Comparison of ENCODE assay signal across 1 cellular context in the genomic region with DNA sequence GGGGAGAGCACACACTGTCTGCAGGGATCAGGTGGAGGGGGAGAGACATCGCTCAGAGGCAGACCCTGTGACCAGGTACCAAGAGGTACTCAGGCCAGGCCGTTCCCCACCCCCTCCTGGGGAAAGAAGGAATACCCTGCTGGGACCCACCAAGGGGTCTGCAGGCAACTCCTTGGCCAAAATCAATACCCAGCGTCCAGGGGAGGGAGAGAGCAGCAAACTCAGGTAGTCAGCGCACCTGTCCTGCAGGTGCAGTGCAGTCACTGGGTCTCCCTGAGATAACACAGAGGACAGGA.
TF ChIP-seq lines count a peak whose summit lies in the region.

No MANE protein-coding gene starts in this region.

TF ChIP-seq in HepG2, 621 proteins besides CTCF, POLR2A, EP300 and RAD21 (continued from another document):
- TF ChIP-seq, protein P1, sequence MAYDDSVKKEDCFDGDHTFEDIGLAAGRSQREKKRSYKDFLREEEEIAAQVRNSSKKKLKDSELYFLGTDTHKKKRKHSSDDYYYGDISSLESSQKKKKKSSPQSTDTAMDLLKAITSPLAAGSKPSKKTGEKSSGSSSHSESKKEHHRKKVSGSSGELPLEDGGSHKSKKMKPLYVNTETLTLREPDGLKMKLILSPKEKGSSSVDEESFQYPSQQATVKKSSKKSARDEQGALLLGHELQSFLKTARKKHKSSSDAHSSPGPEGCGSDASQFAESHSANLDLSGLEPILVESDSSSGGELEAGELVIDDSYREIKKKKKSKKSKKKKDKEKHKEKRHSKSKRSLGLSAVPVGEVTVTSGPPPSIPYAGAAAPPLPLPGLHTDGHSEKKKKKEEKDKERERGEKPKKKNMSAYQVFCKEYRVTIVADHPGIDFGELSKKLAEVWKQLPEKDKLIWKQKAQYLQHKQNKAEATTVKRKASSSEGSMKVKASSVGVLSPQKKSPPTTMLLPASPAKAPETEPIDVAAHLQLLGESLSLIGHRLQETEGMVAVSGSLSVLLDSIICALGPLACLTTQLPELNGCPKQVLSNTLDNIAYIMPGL (CRISPR knock-in tag; IDR thresholded peaks at IDR 0.05; ENCODE audit: borderline replicate concordance in 1 of 2, low read depth in 1 of 2): no peak
- TF ChIP-seq KLF15 (CRISPR knock-in tag; IDR thresholded peaks at IDR 0.05; ENCODE audit: borderline replicate concordance) (no peak), FOSL2 (CRISPR knock-in tag; IDR thresholded peaks at IDR 0.05) (no peak), KLF13 (CRISPR knock-in tag; IDR thresholded peaks at IDR 0.05) (no peak), RBAK (CRISPR knock-in tag; IDR thresholded peaks at IDR 0.05) (no peak), ASH2L (IDR thresholded peaks at IDR 0.05; ENCODE audit: insufficient read length, low read depth, low read length) (no peak), TBP (CRISPR knock-in tag; IDR thresholded peaks at IDR 0.05) (no peak), ZNF792 (CRISPR knock-in tag; IDR thresholded peaks at IDR 0.05) (no peak)
- TF ChIP-seq, protein P2, sequence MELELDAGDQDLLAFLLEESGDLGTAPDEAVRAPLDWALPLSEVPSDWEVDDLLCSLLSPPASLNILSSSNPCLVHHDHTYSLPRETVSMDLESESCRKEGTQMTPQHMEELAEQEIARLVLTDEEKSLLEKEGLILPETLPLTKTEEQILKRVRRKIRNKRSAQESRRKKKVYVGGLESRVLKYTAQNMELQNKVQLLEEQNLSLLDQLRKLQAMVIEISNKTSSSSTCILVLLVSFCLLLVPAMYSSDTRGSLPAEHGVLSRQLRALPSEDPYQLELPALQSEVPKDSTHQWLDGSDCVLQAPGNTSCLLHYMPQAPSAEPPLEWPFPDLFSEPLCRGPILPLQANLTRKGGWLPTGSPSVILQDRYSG (CRISPR knock-in tag; IDR thresholded peaks at IDR 0.05): no peak
- TF ChIP-seq, protein P3, sequence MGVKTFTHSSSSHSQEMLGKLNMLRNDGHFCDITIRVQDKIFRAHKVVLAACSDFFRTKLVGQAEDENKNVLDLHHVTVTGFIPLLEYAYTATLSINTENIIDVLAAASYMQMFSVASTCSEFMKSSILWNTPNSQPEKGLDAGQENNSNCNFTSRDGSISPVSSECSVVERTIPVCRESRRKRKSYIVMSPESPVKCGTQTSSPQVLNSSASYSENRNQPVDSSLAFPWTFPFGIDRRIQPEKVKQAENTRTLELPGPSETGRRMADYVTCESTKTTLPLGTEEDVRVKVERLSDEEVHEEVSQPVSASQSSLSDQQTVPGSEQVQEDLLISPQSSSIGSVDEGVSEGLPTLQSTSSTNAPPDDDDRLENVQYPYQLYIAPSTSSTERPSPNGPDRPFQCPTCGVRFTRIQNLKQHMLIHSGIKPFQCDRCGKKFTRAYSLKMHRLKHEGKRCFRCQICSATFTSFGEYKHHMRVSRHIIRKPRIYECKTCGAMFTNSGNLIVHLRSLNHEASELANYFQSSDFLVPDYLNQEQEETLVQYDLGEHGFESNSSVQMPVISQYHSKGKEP (CRISPR knock-in tag; IDR thresholded peaks at IDR 0.05): no peak
